ENCODE assay signal across 8 cellular contexts in the genomic region with DNA sequence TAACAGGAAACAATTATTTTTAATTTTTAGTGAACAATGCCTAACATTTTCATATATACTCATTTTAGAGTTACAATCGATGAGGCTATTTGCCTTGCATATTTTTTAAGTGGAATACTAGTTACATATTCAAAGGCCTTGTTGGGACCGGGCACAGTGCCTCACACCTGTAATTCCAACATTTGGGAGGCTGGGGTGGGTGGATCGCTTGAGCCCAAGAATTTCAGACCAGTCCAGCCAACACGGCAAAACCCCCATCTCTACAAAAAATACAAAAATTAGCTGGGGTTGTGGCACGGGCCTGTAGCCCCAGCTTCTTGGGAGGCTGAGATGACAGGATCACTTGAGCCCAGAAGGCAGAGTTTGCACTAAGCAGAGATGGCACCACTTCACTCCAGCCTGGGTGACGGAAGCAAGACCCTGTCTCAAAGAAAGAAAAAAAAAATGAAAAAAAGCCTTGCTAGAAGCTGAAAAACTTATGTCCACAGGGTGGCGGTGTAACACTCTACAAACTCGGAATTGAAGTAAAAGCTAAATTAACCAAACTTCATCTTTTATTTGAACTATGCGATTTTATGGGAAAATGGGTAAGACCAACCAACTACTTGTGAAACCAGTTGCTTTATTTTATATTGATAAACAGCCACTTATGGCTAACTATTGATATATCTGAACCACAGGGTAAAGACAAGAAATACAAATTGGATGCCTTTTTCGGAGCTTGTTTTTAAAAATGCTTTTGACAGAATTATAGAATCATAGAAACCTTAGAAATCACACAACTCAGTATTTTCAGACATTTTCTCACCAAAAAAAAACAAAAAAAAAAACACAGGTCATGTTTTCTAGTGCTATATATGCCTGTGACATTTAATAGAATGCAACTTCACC. TPM values are rescaled to one million over a fixed set of nuclear protein-coding genes. Genes with fewer than 3 reads are reported as not detected.
A peak's percentile ranks its signal among the peaks of the same experiment; 100 is the strongest.
DNase-seq lines count a peak whose midpoint lies in the region; ATAC-seq lines count a peak whose summit lies in the region.

No MANE protein-coding gene starts in this region.

- H3K27me3 Mint-ChIP-seq in immature natural killer cell (ENCODE audit: low read depth in 3 of 3) = peaks cover 4 to 10% (median 5%) of the 10 kb centered on the region in 3 donors

- H3K9me3 Mint-ChIP-seq in immature natural killer cell = no peaks in the 10 kb centered on the region

- no peaks in the 10 kb centered on the region for H3K36me3 Mint-ChIP-seq in immature natural killer cell

- peak; percentile 9 for DNase-seq in SIG-M5 treated with dmso at 0.1 percent for 504 hours (lab: John Stamatoyannopoulos, UW; ENCODE audit: unreplicated experiment)
- DNase-seq in SIG-M5 (lab: John Stamatoyannopoulos, UW) = no peak
- peak; percentile 69 for DNase-seq in NCI-H1105 treated with DMSO at 0.1 percent for 48 hours (lab: John Stamatoyannopoulos, UW)
- peak; percentile 8 to 60 (median 41) for DNase-seq in T-helper 1 cell
- DNase-seq in astrocyte of the hippocampus (ENCODE audit: low read depth, low spot score) = peak; percentile 89
- peak; percentile 61 to 70 (median 63) for DNase-seq in immature natural killer cell
- DNase-seq in stimulated activated CD4-positive, alpha-beta T cell treated with anti-CD3 and anti-CD28 coated beads, Interleukin-1b, Interleukin-23, amount 100 ng/mL, for 4 hours (ENCODE audit: low read depth in 2 of 2) = peak; percentile 21 to 55

- H3K4me1 Mint-ChIP-seq in immature natural killer cell = no peaks in the 10 kb centered on the region

- ATAC-seq in GM18517 (IDR thresholded peaks at IDR 0.05; ENCODE audit: unreplicated experiment) = no peak

- no peak overlapping the region for H3K4me3 Mint-ChIP-seq in immature natural killer cell

- H3K27ac Mint-ChIP-seq in immature natural killer cell = no peak overlapping the region

RNA-seq across cellular contexts. Expression of gene ROS1, which starts 24.1 kb away (rescaled TPM):
- polyA plus RNA-seq in immature natural killer cell = not detected

RNA-seq across cellular contexts. Expression of gene DCBLD1, which starts 32.7 kb away (rescaled TPM):
- 1 to 10 TPM in 2 of 3 donors, under 1 TPM in 1; 0.37 to 5.2 (median 4.0) TPM for polyA plus RNA-seq in immature natural killer cell
